ENCODE assay signal across 29 cellular contexts in the genomic region with DNA sequence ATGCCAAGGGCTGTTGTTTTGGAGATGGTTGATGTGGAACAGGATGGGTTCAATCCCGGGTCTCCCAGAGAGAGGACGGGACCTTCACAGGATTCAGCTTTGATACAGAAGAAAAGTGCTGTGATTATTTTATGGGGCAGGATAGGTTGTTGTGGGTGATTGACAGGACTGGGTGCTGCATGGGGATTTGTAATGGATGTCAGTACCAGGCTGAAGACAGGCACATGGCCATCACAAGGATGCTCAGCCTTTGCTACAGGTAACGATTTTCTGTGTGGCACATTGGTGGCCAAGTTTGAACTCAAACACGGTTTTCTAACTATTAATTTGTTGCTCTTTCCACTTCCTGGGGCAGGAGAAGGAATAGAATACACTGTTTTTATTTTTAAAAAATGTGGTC. TPM values are rescaled to one million over a fixed set of nuclear protein-coding genes. Genes with fewer than 3 reads are reported as not detected.
DNase-seq lines count a peak whose midpoint lies in the region; ATAC-seq and TF ChIP-seq lines count a peak whose summit lies in the region.
"Had no signal": no experiment of that assay in that cellular context is flagged by ENCODE, and none has a peak within 500 bp of the region (broad histone marks: within the 10 kb centered on the region; RNA-seq: fewer than 3 reads in every experiment).

No MANE protein-coding gene starts in this region.

- H3K27ac Mint-ChIP-seq in CD4-positive, CD25-positive, alpha-beta regulatory T cell = peak overlapping the region in 2 of 3 donors; percentile 31 to 89
- peak overlapping the region; percentile 79 for H3K27ac Mint-ChIP-seq in WTC11
- peak overlapping the region; percentile 2 for H3K27ac Mint-ChIP-seq in nephron progenitor cell
- H3K27ac Mint-ChIP-seq in glutamatergic neuron (ENCODE audit: unreplicated experiment) = no peak overlapping the region
- H3K27ac Mint-ChIP-seq: B cell; CD4-positive, alpha-beta memory T cell had no signal

- H3K9me3 ChIP-seq in CD4-positive, CD25-positive, alpha-beta regulatory T cell (ENCODE audit: control insufficient read depth in 2 of 2, low read length in 2 of 2) = no peaks in the 10 kb centered on the region
- H3K9me3 ChIP-seq: A549; BLaER1 treated with 17β-estradiol and CSF1 and Interleukin-3, amounts not matched to agents 10 nM and 100 nM had no signal

- H3K36me3 ChIP-seq in CD4-positive, CD25-positive, alpha-beta regulatory T cell (ENCODE audit: control insufficient read depth, insufficient read depth, low read length) = no peaks in the 10 kb centered on the region
- H3K36me3 ChIP-seq: BLaER1 treated with 17β-estradiol and CSF1 and Interleukin-3, amounts not matched to agents 10 nM and 100 nM had no signal

- ATAC-seq in CD4-positive, CD25-positive, alpha-beta regulatory T cell (ENCODE audit: low read depth in 2 of 2) = no peak
- ATAC-seq in WTC11 (no peak), HG02588 (IDR thresholded peaks at IDR 0.05; ENCODE audit: unreplicated experiment) (no peak), sciatic nerve (no peak)
- ATAC-seq: A549, GM12878 had no signal

- in situ Hi-C loops in GM13977 (cut with MboI; ENCODE audit: low pct_unique_long_range_greater_than_20kb, low sequenced_read_pairs, unreplicated experiment) = no loop called here

- H3K36me3 Mint-ChIP-seq in CD4-positive, CD25-positive, alpha-beta regulatory T cell = no peaks in the 10 kb centered on the region
- H3K36me3 Mint-ChIP-seq in WTC11 (peaks cover 90% of the 10 kb centered on the region), nephron progenitor cell (ENCODE audit: low read depth) (peaks cover 4% of the 10 kb centered on the region), glutamatergic neuron (ENCODE audit: unreplicated experiment) (no peaks in the 10 kb centered on the region)
- H3K36me3 Mint-ChIP-seq: CD4-positive, alpha-beta memory T cell; CD8-positive, alpha-beta memory T cell had no signal

- no peaks in the 10 kb centered on the region for H3K4me1 ChIP-seq in CD4-positive, CD25-positive, alpha-beta regulatory T cell (ENCODE audit: control insufficient read depth, insufficient read depth, low read length, poor library complexity, severe bottlenecking)
- H3K4me1 ChIP-seq: A549; BLaER1 treated with 17β-estradiol and CSF1 and Interleukin-3, amounts not matched to agents 10 nM and 100 nM had no signal

- no peaks in the 10 kb centered on the region for H3K27me3 Mint-ChIP-seq in CD4-positive, CD25-positive, alpha-beta regulatory T cell
- H3K27me3 Mint-ChIP-seq in WTC11 (ENCODE audit: low read depth) = no peaks in the 10 kb centered on the region
- peaks cover 9% of the 10 kb centered on the region for H3K27me3 Mint-ChIP-seq in nephron progenitor cell (ENCODE audit: low read depth, poor library complexity)
- H3K27me3 Mint-ChIP-seq in glutamatergic neuron (ENCODE audit: unreplicated experiment) = no peaks in the 10 kb centered on the region

- peaks cover 0 to 2% (median 0%) of the 10 kb centered on the region in 7 donors for H3K9me3 Mint-ChIP-seq in CD4-positive, CD25-positive, alpha-beta regulatory T cell
- H3K9me3 Mint-ChIP-seq in WTC11 (peaks cover 11% of the 10 kb centered on the region), nephron progenitor cell (peaks cover 16% of the 10 kb centered on the region), glutamatergic neuron (ENCODE audit: unreplicated experiment) (peaks cover 2% of the 10 kb centered on the region)
- H3K9me3 Mint-ChIP-seq: CD8-positive, alpha-beta memory T cell had no signal

- CTCF ChIA-PET in HEK293T (lab: Yijun Ruan, JAX) = no interaction called here
- CTCF ChIA-PET in WTC11 (lab: Charles Lee) = no interaction called here

- no peak overlapping the region for H3K4me3 ChIP-seq in CD4-positive, CD25-positive, alpha-beta regulatory T cell (ENCODE audit: low read depth, low read length)
- H3K4me3 ChIP-seq: A549; BLaER1 treated with 17β-estradiol and CSF1 and Interleukin-3, amounts not matched to agents 10 nM and 100 nM; GM12878 had no signal

- POLR2A ChIA-PET in HEK293T (lab: Yijun Ruan, JAX) = no interaction called here
- POLR2A ChIA-PET in WTC11 (lab: Charles Lee) = interaction anchor here (1.4 kb wide), 1 partner anchor 16 kb away, joined by 5 read pairs; no protein-coding TSS in a partner anchor

- no peak overlapping the region for H3K4me3 Mint-ChIP-seq in CD4-positive, CD25-positive, alpha-beta regulatory T cell
- H3K4me3 Mint-ChIP-seq in WTC11 (no peak overlapping the region), nephron progenitor cell (no peak overlapping the region), glutamatergic neuron (ENCODE audit: unreplicated experiment) (no peak overlapping the region)
- H3K4me3 Mint-ChIP-seq: B cell; CD4-positive, alpha-beta memory T cell; CD8-positive, alpha-beta memory T cell had no signal

- TF ChIP-seq CTCF in WTC11 (IDR thresholded peaks at IDR 0.05) = no peak
- no peak for TF ChIP-seq CTCF in nephron progenitor cell (IDR thresholded peaks at IDR 0.05)
- no peak for TF ChIP-seq CTCF in glutamatergic neuron (IDR thresholded peaks at IDR 0.05; ENCODE audit: partially characterized antibody, unreplicated experiment)
- no peak for TF ChIP-seq CTCF in GM13977 (IDR thresholded peaks at IDR 0.05; ENCODE audit: extremely low read depth, insufficient read depth, missing control alignments)

- H3K4me1 Mint-ChIP-seq in CD4-positive, CD25-positive, alpha-beta regulatory T cell = no peaks in the 10 kb centered on the region
- peaks cover 42% of the 10 kb centered on the region for H3K4me1 Mint-ChIP-seq in WTC11
- H3K4me1 Mint-ChIP-seq in nephron progenitor cell = peaks cover 4% of the 10 kb centered on the region
- no peaks in the 10 kb centered on the region for H3K4me1 Mint-ChIP-seq in glutamatergic neuron (ENCODE audit: low read depth, unreplicated experiment)
- H3K4me1 Mint-ChIP-seq: B cell; CD4-positive, alpha-beta memory T cell; CD8-positive, alpha-beta memory T cell had no signal

- no peak for DNase-seq in CD4-positive, CD25-positive, alpha-beta regulatory T cell
- DNase-seq in HEK293T (ENCODE audit: extremely low spot score) (no peak), WTC11 (ENCODE audit: low spot score) (no peak), nephron progenitor cell (no peak), glutamatergic neuron (no peak), GM13977 (ENCODE audit: low spot score) (no peak), sciatic nerve (ENCODE audit: low spot score) (no peak)
- DNase-seq: AML-193; CD4-positive, alpha-beta memory T cell; CD8-positive, alpha-beta memory T cell; COR-L47; DMS 273 treated with DMSO at 0.1 percent for 48 hours; DMS153; DMS53; DMS79; DND-41; EL; GDM1 had no signal

- H3K27ac ChIP-seq in CD4-positive, CD25-positive, alpha-beta regulatory T cell (ENCODE audit: insufficient read depth, low read length, poor library complexity, severe bottlenecking) = no peak overlapping the region
- H3K27ac ChIP-seq: 22Rv1; A549; BLaER1 treated with 17β-estradiol and CSF1 and Interleukin-3, amounts not matched to agents 10 nM and 100 nM; C4-2B had no signal

- H3K27me3 ChIP-seq in CD4-positive, CD25-positive, alpha-beta regulatory T cell (ENCODE audit: control insufficient read depth, insufficient read depth, low read length) = peaks cover 3% of the 10 kb centered on the region
- H3K27me3 ChIP-seq: BLaER1 treated with 17β-estradiol and CSF1 and Interleukin-3, amounts not matched to agents 10 nM and 100 nM had no signal

- intact Hi-C loops in sciatic nerve (cut with DNase I) = no loop called here

TF ChIP-seq in HEK293T, 16 proteins besides CTCF, POLR2A, EP300 and RAD21:
- no peak for TF ChIP-seq FOXA1 (IDR thresholded peaks at IDR 0.05)
- TF ChIP-seq, protein P1, sequence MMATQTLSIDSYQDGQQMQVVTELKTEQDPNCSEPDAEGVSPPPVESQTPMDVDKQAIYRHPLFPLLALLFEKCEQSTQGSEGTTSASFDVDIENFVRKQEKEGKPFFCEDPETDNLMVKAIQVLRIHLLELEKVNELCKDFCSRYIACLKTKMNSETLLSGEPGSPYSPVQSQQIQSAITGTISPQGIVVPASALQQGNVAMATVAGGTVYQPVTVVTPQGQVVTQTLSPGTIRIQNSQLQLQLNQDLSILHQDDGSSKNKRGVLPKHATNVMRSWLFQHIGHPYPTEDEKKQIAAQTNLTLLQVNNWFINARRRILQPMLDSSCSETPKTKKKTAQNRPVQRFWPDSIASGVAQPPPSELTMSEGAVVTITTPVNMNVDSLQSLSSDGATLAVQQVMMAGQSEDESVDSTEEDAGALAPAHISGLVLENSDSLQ (IDR thresholded peaks at IDR 0.05) = peak; percentile 19; the same call in 1 of the 2 replicates
TF ChIP-seq in HEK293T: peak in this region for 1.

TF ChIP-seq in WTC11, 78 proteins besides CTCF, POLR2A, EP300 and RAD21 (continues in another document):
- TF ChIP-seq FOXK1 (CRISPR knock-in tag; IDR thresholded peaks at IDR 0.05) (no peak), NFATC4 (CRISPR knock-in tag; IDR thresholded peaks at IDR 0.05) (peak; percentile 38; the same call in 1 of the 2 replicates), SP1 (CRISPR knock-in tag; conservative IDR thresholded peaks at IDR 0.05) (no peak), ZBTB21 (CRISPR knock-in tag; IDR thresholded peaks at IDR 0.05; ENCODE audit: borderline replicate concordance) (no peak), ATF1 (CRISPR knock-in tag; IDR thresholded peaks at IDR 0.05) (no peak)

RNA-seq across cellular contexts. Expression of a gene that starts 4.5 kb away (rescaled TPM):
- not detected for total RNA-seq in CD4-positive, CD25-positive, alpha-beta regulatory T cell
- not detected for polyA plus RNA-seq in CD4-positive, CD25-positive, alpha-beta regulatory T cell
- total RNA-seq in WTC11 (2021) = 3.4 to 4.3 TPM (median 3.9 TPM) in 3 replicates
- not detected for total RNA-seq in glutamatergic neuron (ENCODE audit: unreplicated experiment)
- not detected for total RNA-seq in sciatic nerve
- total RNA-seq: A172; CD4-positive, alpha-beta memory T cell; CD8-positive, alpha-beta memory T cell; Daoy; G401 had no signal
- polyA plus RNA-seq: BJ; CD4-positive, alpha-beta memory T cell; CD8-positive, alpha-beta memory T cell had no signal
